Comparison of ENCODE assay signal across 35 cellular contexts in genomic region chr21:14881863-14882262, GRCh38.
"Had no signal": no experiment of that assay in that cellular context is flagged by ENCODE, and none has a peak within 500 bp of the region (broad histone marks: within the 10 kb centered on the region; RNA-seq: fewer than 3 reads in every experiment).

No MANE protein-coding gene starts in this region.

- H3K9me3 Mint-ChIP-seq: activated B cell treated with CpG ODN at 0.5 μM for 24 hours; activated CD4-positive, alpha-beta memory T cell treated with anti-CD3 and anti-CD28 coated beads for 36 hours; activated CD8-positive, alpha-beta T cell treated with anti-CD3 and anti-CD28 coated beads for 36 hours; activated naive CD4-positive, alpha-beta T cell treated with anti-CD3 and anti-CD28 coated beads for 36 hours; activated naive CD8-positive, alpha-beta T cell treated with anti-CD3 and anti-CD28 coated beads for 36 hours; activated T-cell treated with anti-CD3 and anti-CD28 coated beads, Interleukin-2, amount 50 U/mL, for 4 hours; activated T-cell treated with anti-CD3 and anti-CD28 coated beads, Interleukin-2, amount 50 U/mL, for 72 hours; activated T-helper 1 cell treated with anti-CD3 and anti-CD28 coated beads, Interleukin-12 subunit alpha, Interleukin-12 subunit beta, Interleukin-2, Interleukin-4 antibody, amounts not matched to agents 30 ng/mL and 10 ng/mL and 1 ng/mL, durations not matched to agents 14 hours and 24 hours and 36 hours; activated T-helper 17 cell treated with anti-CD3 and anti-CD28 coated beads, Interleukin-2, amount 50 U/mL, for 72 hours; central memory CD8-positive, alpha-beta T cell; T-helper 1 cell treated with Interleukin-12 subunit alpha and Interleukin-12 subunit beta and Interleukin-4 antibody, amounts not matched to agents 30 μg/mL and 1 μg/mL, for 36 hours; T-helper 2 cell treated with Interferon-gamma antibody and Interleukin-4, amounts not matched to agents 5 μg/mL and 100 μg/mL, for 36 hours had no signal

- H3K36me3 ChIP-seq: adrenal gland, cardiac muscle cell, WERI-Rb-1 had no signal

- H3K9me3 ChIP-seq: adrenal gland, body of pancreas had no signal

- H3K36me3 Mint-ChIP-seq: activated CD4-positive, alpha-beta memory T cell treated with anti-CD3 and anti-CD28 coated beads for 36 hours; activated naive CD4-positive, alpha-beta T cell treated with anti-CD3 and anti-CD28 coated beads, Interleukin-2, amount 50 U/mL, for 72 hours; activated naive CD8-positive, alpha-beta T cell treated with anti-CD3 and anti-CD28 coated beads for 36 hours had no signal

- DNase-seq: activated B cell treated with CpG ODN at 0.5 μM for 24 hours; activated CD4-positive, alpha-beta memory T cell treated with anti-CD3 and anti-CD28 coated beads for 36 hours; activated CD4-positive, alpha-beta T cell treated with anti-CD3 and anti-CD28 coated beads for 4 hours; activated CD4-positive, alpha-beta T cell treated with anti-CD3 and anti-CD28 coated beads, Interleukin-2, amount 10 ng/mL, durations not matched to agents 24 days and 14 days; activated CD4-positive, alpha-beta T cell treated with anti-CD3 and anti-CD28 coated beads, Interleukin-2, amount 50 U/mL, for 1 hour; activated CD4-positive, alpha-beta T cell treated with anti-CD3 and anti-CD28 coated beads, Interleukin-2, amount 50 U/mL, for 4 hours; activated CD4-positive, CD25-positive, alpha-beta regulatory T cell treated with anti-CD3 and anti-CD28 coated beads, Interleukin-2, amount 50 U/mL, for 72 hours; activated CD8-positive, alpha-beta memory T cell treated with anti-CD3 and anti-CD28 coated beads, Interleukin-2, amount 50 U/mL, for 4 hours; activated CD8-positive, alpha-beta T cell treated with anti-CD3 and anti-CD28 coated beads for 36 hours; activated effector memory CD4-positive, alpha-beta T cell treated with anti-CD3 and anti-CD28 coated beads, Interleukin-2, amount 50 U/mL, for 16 hours; activated gamma-delta T cell treated with Interleukin-2 at 50 U/mL for 16 hours; activated naive CD4-positive, alpha-beta T cell; activated naive CD4-positive, alpha-beta T cell treated with anti-CD3 and anti-CD28 coated beads for 36 hours; activated naive CD4-positive, alpha-beta T cell treated with anti-CD3 and anti-CD28 coated beads, Interleukin-2, amount 50 U/mL, for 16 hours; activated naive CD8-positive, alpha-beta T cell treated with anti-CD3 and anti-CD28 coated beads for 36 hours; activated T-cell treated with anti-CD3 and anti-CD28 coated beads for 4 hours; activated T-cell treated with anti-CD3 and anti-CD28 coated beads, Interleukin-2, amount 50 U/mL, for 1 hour; activated T-cell treated with anti-CD3 and anti-CD28 coated beads, Interleukin-2, amount 50 U/mL, for 4 hours; activated T-cell treated with anti-CD3 and anti-CD28 coated beads, Interleukin-2, amount 50 U/mL, for 72 hours; amniotic stem cell; aorta; body of pancreas; caudate nucleus; cerebellar nuclear complex; T-helper 2 cell; T-helper 9 cell; WERI-Rb-1 had no signal

- H3K27ac Mint-ChIP-seq: activated B cell treated with CpG ODN at 0.5 μM for 24 hours; activated CD4-positive, alpha-beta memory T cell treated with anti-CD3 and anti-CD28 coated beads for 36 hours; activated CD4-positive, alpha-beta T cell treated with anti-CD3 and anti-CD28 coated beads, Interleukin-2, amount 10 ng/mL, durations not matched to agents 24 days and 14 days; activated CD8-positive, alpha-beta T cell treated with anti-CD3 and anti-CD28 coated beads for 36 hours; activated naive CD4-positive, alpha-beta T cell treated with anti-CD3 and anti-CD28 coated beads for 36 hours; activated naive CD4-positive, alpha-beta T cell treated with anti-CD3 and anti-CD28 coated beads, Interleukin-2, amount 50 U/mL, for 72 hours; activated naive CD8-positive, alpha-beta T cell treated with anti-CD3 and anti-CD28 coated beads for 36 hours; activated T-cell treated with anti-CD3 and anti-CD28 coated beads, Interleukin-2, amount 50 U/mL, for 72 hours; activated T-helper 1 cell treated with anti-CD3 and anti-CD28 coated beads, Interleukin-12 subunit alpha, Interleukin-12 subunit beta, Interleukin-2, Interleukin-4 antibody, amounts not matched to agents 30 ng/mL and 10 ng/mL and 1 ng/mL, durations not matched to agents 14 hours and 24 hours and 36 hours; activated T-helper 17 cell treated with anti-CD3 and anti-CD28 coated beads, Interleukin-2, amount 50 U/mL, for 72 hours; T-helper 1 cell treated with Interleukin-12 subunit alpha and Interleukin-12 subunit beta and Interleukin-4 antibody, amounts not matched to agents 30 μg/mL and 1 μg/mL, for 36 hours; T-helper 2 cell treated with Interferon-gamma antibody and Interleukin-4, amounts not matched to agents 5 μg/mL and 100 μg/mL, for 36 hours had no signal

- H3K4me3 Mint-ChIP-seq: activated B cell treated with CpG ODN at 0.5 μM for 24 hours; activated CD4-positive, alpha-beta memory T cell treated with anti-CD3 and anti-CD28 coated beads for 36 hours; activated CD4-positive, alpha-beta T cell treated with anti-CD3 and anti-CD28 coated beads, Interleukin-2, amount 10 ng/mL, durations not matched to agents 24 days and 14 days; activated CD8-positive, alpha-beta T cell treated with anti-CD3 and anti-CD28 coated beads for 36 hours; activated naive CD4-positive, alpha-beta T cell treated with anti-CD3 and anti-CD28 coated beads for 36 hours; activated naive CD8-positive, alpha-beta T cell treated with anti-CD3 and anti-CD28 coated beads for 36 hours; activated T-cell treated with anti-CD3 and anti-CD28 coated beads, Interleukin-2, amount 50 U/mL, for 4 hours; activated T-cell treated with anti-CD3 and anti-CD28 coated beads, Interleukin-2, amount 50 U/mL, for 72 hours; activated T-helper 1 cell treated with anti-CD3 and anti-CD28 coated beads, Interleukin-12 subunit alpha, Interleukin-12 subunit beta, Interleukin-2, Interleukin-4 antibody, amounts not matched to agents 30 ng/mL and 10 ng/mL and 1 ng/mL, durations not matched to agents 14 hours and 24 hours and 36 hours; activated T-helper 17 cell treated with anti-CD3 and anti-CD28 coated beads, Interleukin-2, amount 50 U/mL, for 72 hours; central memory CD8-positive, alpha-beta T cell; T-helper 1 cell treated with Interleukin-12 subunit alpha and Interleukin-12 subunit beta and Interleukin-4 antibody, amounts not matched to agents 30 μg/mL and 1 μg/mL, for 36 hours; T-helper 2 cell treated with Interferon-gamma antibody and Interleukin-4, amounts not matched to agents 5 μg/mL and 100 μg/mL, for 36 hours had no signal

- H3K27me3 ChIP-seq: adrenal gland, body of pancreas, cardiac muscle cell had no signal

- ATAC-seq: activated CD8-positive, alpha-beta T cell treated with anti-CD3 and anti-CD28 coated beads for 36 hours; activated naive CD4-positive, alpha-beta T cell treated with anti-CD3 and anti-CD28 coated beads, Interleukin-2, amount 50 U/mL, for 72 hours; activated T-cell treated with anti-CD3 and anti-CD28 coated beads, Interleukin-2, amount 50 U/mL, for 4 hours; activated T-cell treated with anti-CD3 and anti-CD28 coated beads, Interleukin-2, amount 50 U/mL, for 72 hours; activated T-helper 17 cell treated with anti-CD3 and anti-CD28 coated beads, Interleukin-2, amount 50 U/mL, for 72 hours; body of pancreas had no signal

- H3K4me3 ChIP-seq: adrenal gland, body of pancreas, cardiac muscle cell had no signal

- H3K27ac ChIP-seq: adrenal gland, body of pancreas, cardiac muscle cell, WERI-Rb-1 had no signal

- H3K27me3 Mint-ChIP-seq: activated B cell treated with CpG ODN at 0.5 μM for 24 hours; activated CD4-positive, alpha-beta memory T cell treated with anti-CD3 and anti-CD28 coated beads for 36 hours; activated CD4-positive, alpha-beta T cell treated with anti-CD3 and anti-CD28 coated beads, Interleukin-2, amount 10 ng/mL, durations not matched to agents 24 days and 14 days; activated CD8-positive, alpha-beta T cell treated with anti-CD3 and anti-CD28 coated beads for 36 hours; activated naive CD8-positive, alpha-beta T cell treated with anti-CD3 and anti-CD28 coated beads for 36 hours; central memory CD8-positive, alpha-beta T cell had no signal

- H3K4me1 Mint-ChIP-seq: activated T-helper 17 cell treated with anti-CD3 and anti-CD28 coated beads, Interleukin-2, amount 50 U/mL, for 72 hours; central memory CD8-positive, alpha-beta T cell had no signal
